Comparison of ENCODE assay signal across 23 cellular contexts in the genomic region with DNA sequence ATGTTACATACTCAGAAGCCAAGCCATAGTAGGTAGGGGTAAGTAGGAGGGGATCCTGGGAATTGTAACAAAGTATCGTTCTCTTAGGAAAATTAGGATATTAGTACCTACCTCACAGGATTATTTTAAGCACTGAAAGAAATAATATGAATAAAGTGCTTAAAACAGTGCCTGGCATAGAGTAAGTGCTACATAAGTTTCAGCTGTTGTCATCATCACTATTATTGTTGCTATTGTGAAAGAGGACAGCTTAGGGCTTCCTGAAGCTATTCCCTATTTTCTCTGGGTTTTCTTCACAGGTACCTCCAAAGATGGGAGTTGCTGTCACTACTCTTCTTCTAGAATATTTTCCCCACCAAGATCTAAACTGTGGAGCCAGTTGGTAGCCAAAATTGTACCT.
A peak's percentile ranks its signal among the peaks of the same experiment; 100 is the strongest.
DNase-seq lines count a peak whose midpoint lies in the region; ATAC-seq and TF ChIP-seq lines count a peak whose summit lies in the region.
"Had no signal": no experiment of that assay in that cellular context is flagged by ENCODE, and none has a peak within 500 bp of the region (broad histone marks: within the 10 kb centered on the region; RNA-seq: fewer than 3 reads in every experiment).

No MANE protein-coding gene starts in this region.

- no peak for ATAC-seq in activated naive CD8-positive, alpha-beta T cell treated with anti-CD3 and anti-CD28 coated beads, Interleukin-2, amount 50 U/mL, for 24 hours
- ATAC-seq in thoracic aorta (ENCODE audit: insufficient number of reproducible peaks, low FRiP score, low read depth) (no peak), esophagus mucosa (no peak)
- ATAC-seq: Panc1 had no signal

- peak overlapping the region; percentile 19 for H3K4me3 Mint-ChIP-seq in activated CD4-positive, alpha-beta T cell treated with anti-CD3 and anti-CD28 coated beads, Interleukin-2, amount 10 ng/mL, durations not matched to agents 24 days and 14 days
- H3K4me3 Mint-ChIP-seq in activated naive CD4-positive, alpha-beta T cell treated with anti-CD3 and anti-CD28 coated beads, Interleukin-2, amount 50 U/mL, for 24 hours = no peak overlapping the region
- H3K4me3 Mint-ChIP-seq in activated naive CD8-positive, alpha-beta T cell treated with anti-CD3 and anti-CD28 coated beads, Interleukin-2, amount 50 U/mL, for 24 hours = no peak overlapping the region
- H3K4me3 Mint-ChIP-seq: CD8-positive, alpha-beta T cell; IgD-negative memory B cell had no signal

- intact Hi-C loops in activated CD4-positive, alpha-beta T cell treated with anti-CD3 and anti-CD28 coated beads, Interleukin-2, amount 10 ng/mL, durations not matched to agents 24 days and 14 days (cut with micrococcal nuclease) = loop anchor here (10.0 kb wide), 3 partner anchors 441 to 1511 kb away; a partner anchor contains a TSS

- H3K9me3 Mint-ChIP-seq in activated CD4-positive, alpha-beta T cell treated with anti-CD3 and anti-CD28 coated beads, Interleukin-2, amount 10 ng/mL, durations not matched to agents 24 days and 14 days = peaks cover 8% of the 10 kb centered on the region
- no peaks in the 10 kb centered on the region for H3K9me3 Mint-ChIP-seq in activated naive CD4-positive, alpha-beta T cell treated with anti-CD3 and anti-CD28 coated beads, Interleukin-2, amount 50 U/mL, for 24 hours
- H3K9me3 Mint-ChIP-seq in activated naive CD8-positive, alpha-beta T cell treated with anti-CD3 and anti-CD28 coated beads, Interleukin-2, amount 50 U/mL, for 24 hours = peaks cover 7% of the 10 kb centered on the region
- H3K9me3 Mint-ChIP-seq: CD8-positive, alpha-beta T cell had no signal

- H3K27me3 ChIP-seq in thoracic aorta (replicated peaks; ENCODE audit: insufficient read depth) = no peaks in the 10 kb centered on the region

- H3K4me1 Mint-ChIP-seq in activated CD4-positive, alpha-beta T cell treated with anti-CD3 and anti-CD28 coated beads, Interleukin-2, amount 10 ng/mL, durations not matched to agents 24 days and 14 days = peaks cover 13% of the 10 kb centered on the region
- H3K4me1 Mint-ChIP-seq in activated naive CD4-positive, alpha-beta T cell treated with anti-CD3 and anti-CD28 coated beads, Interleukin-2, amount 50 U/mL, for 24 hours = peaks cover 5% of the 10 kb centered on the region
- peaks cover 17% of the 10 kb centered on the region for H3K4me1 Mint-ChIP-seq in activated naive CD8-positive, alpha-beta T cell treated with anti-CD3 and anti-CD28 coated beads, Interleukin-2, amount 50 U/mL, for 24 hours
- H3K4me1 Mint-ChIP-seq: IgD-negative memory B cell had no signal

- H3K36me3 ChIP-seq in thoracic aorta = no peaks in the 10 kb centered on the region

- TF ChIP-seq CTCF in thoracic aorta (IDR thresholded peaks at IDR 0.05) = no peak

- DNase-seq in activated CD4-positive, alpha-beta T cell treated with anti-CD3 and anti-CD28 coated beads, Interleukin-2, amount 10 ng/mL, durations not matched to agents 24 days and 14 days = no peak
- DNase-seq in activated CD4-positive, alpha-beta T cell treated with anti-CD3 and anti-CD28 coated beads, Interleukin-2, amount 50 U/mL, for 48 hours = no peak
- no peak for DNase-seq in activated naive CD4-positive, alpha-beta T cell treated with anti-CD3 and anti-CD28 coated beads, Interleukin-2, amount 50 U/mL, for 16 hours
- DNase-seq in activated naive CD8-positive, alpha-beta T cell treated with anti-CD3 and anti-CD28 coated beads, Interleukin-2, amount 50 U/mL, for 24 hours = no peak
- DNase-seq in thoracic aorta (ENCODE audit: low spot score) = no peak
- no peak for DNase-seq in HK-2 (ENCODE audit: unreplicated experiment)
- DNase-seq: AML-193; C1 segment of cervical spinal cord; Calu3; Karpas-422; MV-4-11; NCI-H1694; NCI-H2081; NCI-H2171; NCI-H345; NCI-H524; NCI-H774; NK-92 treated with Interleukin-12 subunit alpha and Interleukin-12 subunit beta, amount 100 ng/mL, for 24 hours had no signal

- H3K4me3 ChIP-seq in thoracic aorta = no peak overlapping the region

- peaks cover 0 to 34% of the 10 kb centered on the region in 2 donors for H3K4me1 ChIP-seq in thoracic aorta (ENCODE audit: control insufficient read depth in 1 of 2, low read depth in 2 of 2)

- H3K27ac ChIP-seq in thoracic aorta = peak overlapping the region; percentile 50 to 71

- no peaks in the 10 kb centered on the region for H3K27me3 Mint-ChIP-seq in activated CD4-positive, alpha-beta T cell treated with anti-CD3 and anti-CD28 coated beads, Interleukin-2, amount 10 ng/mL, durations not matched to agents 24 days and 14 days
- peaks cover 1% of the 10 kb centered on the region for H3K27me3 Mint-ChIP-seq in activated naive CD4-positive, alpha-beta T cell treated with anti-CD3 and anti-CD28 coated beads, Interleukin-2, amount 50 U/mL, for 24 hours
- H3K27me3 Mint-ChIP-seq in activated naive CD8-positive, alpha-beta T cell treated with anti-CD3 and anti-CD28 coated beads, Interleukin-2, amount 50 U/mL, for 24 hours = no peaks in the 10 kb centered on the region
- H3K27me3 Mint-ChIP-seq: IgD-negative memory B cell had no signal

- no peaks in the 10 kb centered on the region for H3K9me3 ChIP-seq in thoracic aorta

- no peaks in the 10 kb centered on the region for H3K36me3 Mint-ChIP-seq in activated CD4-positive, alpha-beta T cell treated with anti-CD3 and anti-CD28 coated beads, Interleukin-2, amount 10 ng/mL, durations not matched to agents 24 days and 14 days (ENCODE audit: low read depth)
- H3K36me3 Mint-ChIP-seq in activated naive CD4-positive, alpha-beta T cell treated with anti-CD3 and anti-CD28 coated beads, Interleukin-2, amount 50 U/mL, for 24 hours = no peaks in the 10 kb centered on the region
- no peaks in the 10 kb centered on the region for H3K36me3 Mint-ChIP-seq in activated naive CD8-positive, alpha-beta T cell treated with anti-CD3 and anti-CD28 coated beads, Interleukin-2, amount 50 U/mL, for 24 hours (ENCODE audit: low read depth)
- H3K36me3 Mint-ChIP-seq: CD8-positive, alpha-beta T cell; IgD-negative memory B cell had no signal

- H3K27ac Mint-ChIP-seq in activated CD4-positive, alpha-beta T cell treated with anti-CD3 and anti-CD28 coated beads, Interleukin-2, amount 10 ng/mL, durations not matched to agents 24 days and 14 days = peak overlapping the region; percentile 83
- peak overlapping the region; percentile 87 for H3K27ac Mint-ChIP-seq in activated naive CD4-positive, alpha-beta T cell treated with anti-CD3 and anti-CD28 coated beads, Interleukin-2, amount 50 U/mL, for 24 hours
- peak overlapping the region; percentile 86 for H3K27ac Mint-ChIP-seq in activated naive CD8-positive, alpha-beta T cell treated with anti-CD3 and anti-CD28 coated beads, Interleukin-2, amount 50 U/mL, for 24 hours
- H3K27ac Mint-ChIP-seq: CD8-positive, alpha-beta T cell; IgD-negative memory B cell had no signal
